Comparison of ENCODE assay signal across 2 cellular contexts in genomic region chr5:73612799-73613198, GRCh38.
A peak's percentile ranks its signal among the peaks of the same experiment; 100 is the strongest.
TF ChIP-seq lines count a peak whose summit lies in the region.

No MANE protein-coding gene starts in this region.

TF ChIP-seq in liver, 16 proteins besides CTCF, POLR2A, EP300 and RAD21:
- TF ChIP-seq, protein P1, sequence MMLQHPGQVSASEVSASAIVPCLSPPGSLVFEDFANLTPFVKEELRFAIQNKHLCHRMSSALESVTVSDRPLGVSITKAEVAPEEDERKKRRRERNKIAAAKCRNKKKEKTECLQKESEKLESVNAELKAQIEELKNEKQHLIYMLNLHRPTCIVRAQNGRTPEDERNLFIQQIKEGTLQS (IDR thresholded peaks at IDR 0.05), result no peak
- TF ChIP-seq, protein P2, sequence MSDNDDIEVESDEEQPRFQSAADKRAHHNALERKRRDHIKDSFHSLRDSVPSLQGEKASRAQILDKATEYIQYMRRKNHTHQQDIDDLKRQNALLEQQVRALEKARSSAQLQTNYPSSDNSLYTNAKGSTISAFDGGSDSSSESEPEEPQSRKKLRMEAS (IDR thresholded peaks at IDR 0.05), result no peak
- no peak for TF ChIP-seq SP1 (IDR thresholded peaks at IDR 0.05)
- TF ChIP-seq HNF4G (IDR thresholded peaks at IDR 0.05), result no peak
- TF ChIP-seq TAF1 (conservative IDR thresholded peaks at IDR 0.05), result no peak
- TF ChIP-seq FOXA2 (IDR thresholded peaks at IDR 0.05), result peak; percentile 35
- TF ChIP-seq YY1 (IDR thresholded peaks at IDR 0.05), result no peak
- no peak for TF ChIP-seq NR2F2 (IDR thresholded peaks at IDR 0.05)
- no peak for TF ChIP-seq EGR1 (IDR thresholded peaks at IDR 0.05; ENCODE audit: low read depth in 2 of 2)
- no peak for TF ChIP-seq REST (IDR thresholded peaks at IDR 0.05)
- no peak for TF ChIP-seq GABPA (IDR thresholded peaks at IDR 0.05 in 1 of 2, conservative IDR thresholded peaks at IDR 0.05 in 1 of 2)
- TF ChIP-seq RXRA (IDR thresholded peaks at IDR 0.05), result no peak
- TF ChIP-seq JUND (IDR thresholded peaks at IDR 0.05), result no peak
- TF ChIP-seq FOXA1 (IDR thresholded peaks at IDR 0.05), result peak; percentile 32
- peak; percentile 56 to 75 for TF ChIP-seq HNF4A (conservative IDR thresholded peaks at IDR 0.05)
- TF ChIP-seq ZBTB33 (IDR thresholded peaks at IDR 0.05), result no peak

TF ChIP-seq in HepG2, 621 proteins besides CTCF, POLR2A, EP300 and RAD21:
- no peak for TF ChIP-seq MBD4 (IDR thresholded peaks at IDR 0.05; ENCODE audit: borderline replicate concordance, low read length)
- no peak for TF ChIP-seq ZNF773 (CRISPR knock-in tag; IDR thresholded peaks at IDR 0.05; ENCODE audit: borderline replicate concordance)
- no peak for TF ChIP-seq ZHX2 (IDR thresholded peaks at IDR 0.05; ENCODE audit: low read depth)
- TF ChIP-seq ZHX2 (CRISPR knock-in tag; IDR thresholded peaks at IDR 0.05; ENCODE audit: borderline replicate concordance), result no peak
- no peak for TF ChIP-seq ZNF136 (CRISPR knock-in tag; IDR thresholded peaks at IDR 0.05; ENCODE audit: low read depth)
- no peak for TF ChIP-seq NR3C1 (CRISPR knock-in tag; IDR thresholded peaks at IDR 0.05)
- no peak for TF ChIP-seq CEBPB (IDR thresholded peaks at IDR 0.05; ENCODE audit: borderline replicate concordance, low read depth, low read length)
- TF ChIP-seq BHLHE40 (IDR thresholded peaks at IDR 0.05; ENCODE audit: low read length), result no peak
- TF ChIP-seq, protein P3, sequence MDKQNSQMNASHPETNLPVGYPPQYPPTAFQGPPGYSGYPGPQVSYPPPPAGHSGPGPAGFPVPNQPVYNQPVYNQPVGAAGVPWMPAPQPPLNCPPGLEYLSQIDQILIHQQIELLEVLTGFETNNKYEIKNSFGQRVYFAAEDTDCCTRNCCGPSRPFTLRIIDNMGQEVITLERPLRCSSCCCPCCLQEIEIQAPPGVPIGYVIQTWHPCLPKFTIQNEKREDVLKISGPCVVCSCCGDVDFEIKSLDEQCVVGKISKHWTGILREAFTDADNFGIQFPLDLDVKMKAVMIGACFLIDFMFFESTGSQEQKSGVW (CRISPR knock-in tag; IDR thresholded peaks at IDR 0.05; ENCODE audit: borderline replicate concordance), result no peak
- TF ChIP-seq ZNF567 (CRISPR knock-in tag; IDR thresholded peaks at IDR 0.05; ENCODE audit: borderline replicate concordance), result no peak
- TF ChIP-seq ZEB1 (IDR thresholded peaks at IDR 0.05; ENCODE audit: insufficient replicate concordance, low read depth), result no peak
- TF ChIP-seq ZNF563 (CRISPR knock-in tag; IDR thresholded peaks at IDR 0.05), result no peak
- no peak for TF ChIP-seq ZNF382 (CRISPR knock-in tag; IDR thresholded peaks at IDR 0.05; ENCODE audit: borderline replicate concordance)
- no peak for TF ChIP-seq ZSCAN20 (CRISPR knock-in tag; IDR thresholded peaks at IDR 0.05; ENCODE audit: borderline replicate concordance)
- TF ChIP-seq POGZ (CRISPR knock-in tag; IDR thresholded peaks at IDR 0.05), result no peak
- no peak for TF ChIP-seq ZNF142 (CRISPR knock-in tag; IDR thresholded peaks at IDR 0.05)
- TF ChIP-seq RBAK (CRISPR knock-in tag; IDR thresholded peaks at IDR 0.05), result no peak
- no peak for TF ChIP-seq TBL1XR1 (IDR thresholded peaks at IDR 0.05; ENCODE audit: borderline replicate concordance, low read length, partially characterized antibody)
- no peak for TF ChIP-seq NBN (conservative IDR thresholded peaks at IDR 0.05)
- no peak for TF ChIP-seq SRSF1 (optimal IDR thresholded peaks at IDR 0.05; ENCODE audit: low read depth, low read length)
- no peak for TF ChIP-seq ZNF12 (CRISPR knock-in tag; IDR thresholded peaks at IDR 0.05)
